ENCODE assay signal across 1 cellular context in the genomic region with DNA sequence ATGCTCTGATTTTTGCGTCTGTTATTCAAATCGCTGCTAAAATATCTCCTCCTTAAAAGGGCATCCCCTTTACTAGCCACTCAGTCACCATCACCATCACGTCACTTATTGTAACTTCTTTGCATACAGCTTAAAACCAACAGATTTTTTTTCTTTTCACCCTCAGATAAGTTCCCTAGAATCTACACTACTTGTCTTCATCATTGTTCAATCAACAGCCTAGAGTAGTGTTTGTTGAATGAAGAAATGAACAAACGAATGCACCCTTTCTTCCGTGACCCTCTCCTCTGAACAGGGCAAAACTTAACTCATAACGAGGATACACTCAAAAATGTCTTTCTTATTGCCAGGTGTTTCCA.
TF ChIP-seq lines count a peak whose summit lies in the region.

No MANE protein-coding gene starts in this region.

TF ChIP-seq in GM23338, 12 proteins besides CTCF, POLR2A, EP300 and RAD21 (continued from another document):
- TF ChIP-seq, protein P1, sequence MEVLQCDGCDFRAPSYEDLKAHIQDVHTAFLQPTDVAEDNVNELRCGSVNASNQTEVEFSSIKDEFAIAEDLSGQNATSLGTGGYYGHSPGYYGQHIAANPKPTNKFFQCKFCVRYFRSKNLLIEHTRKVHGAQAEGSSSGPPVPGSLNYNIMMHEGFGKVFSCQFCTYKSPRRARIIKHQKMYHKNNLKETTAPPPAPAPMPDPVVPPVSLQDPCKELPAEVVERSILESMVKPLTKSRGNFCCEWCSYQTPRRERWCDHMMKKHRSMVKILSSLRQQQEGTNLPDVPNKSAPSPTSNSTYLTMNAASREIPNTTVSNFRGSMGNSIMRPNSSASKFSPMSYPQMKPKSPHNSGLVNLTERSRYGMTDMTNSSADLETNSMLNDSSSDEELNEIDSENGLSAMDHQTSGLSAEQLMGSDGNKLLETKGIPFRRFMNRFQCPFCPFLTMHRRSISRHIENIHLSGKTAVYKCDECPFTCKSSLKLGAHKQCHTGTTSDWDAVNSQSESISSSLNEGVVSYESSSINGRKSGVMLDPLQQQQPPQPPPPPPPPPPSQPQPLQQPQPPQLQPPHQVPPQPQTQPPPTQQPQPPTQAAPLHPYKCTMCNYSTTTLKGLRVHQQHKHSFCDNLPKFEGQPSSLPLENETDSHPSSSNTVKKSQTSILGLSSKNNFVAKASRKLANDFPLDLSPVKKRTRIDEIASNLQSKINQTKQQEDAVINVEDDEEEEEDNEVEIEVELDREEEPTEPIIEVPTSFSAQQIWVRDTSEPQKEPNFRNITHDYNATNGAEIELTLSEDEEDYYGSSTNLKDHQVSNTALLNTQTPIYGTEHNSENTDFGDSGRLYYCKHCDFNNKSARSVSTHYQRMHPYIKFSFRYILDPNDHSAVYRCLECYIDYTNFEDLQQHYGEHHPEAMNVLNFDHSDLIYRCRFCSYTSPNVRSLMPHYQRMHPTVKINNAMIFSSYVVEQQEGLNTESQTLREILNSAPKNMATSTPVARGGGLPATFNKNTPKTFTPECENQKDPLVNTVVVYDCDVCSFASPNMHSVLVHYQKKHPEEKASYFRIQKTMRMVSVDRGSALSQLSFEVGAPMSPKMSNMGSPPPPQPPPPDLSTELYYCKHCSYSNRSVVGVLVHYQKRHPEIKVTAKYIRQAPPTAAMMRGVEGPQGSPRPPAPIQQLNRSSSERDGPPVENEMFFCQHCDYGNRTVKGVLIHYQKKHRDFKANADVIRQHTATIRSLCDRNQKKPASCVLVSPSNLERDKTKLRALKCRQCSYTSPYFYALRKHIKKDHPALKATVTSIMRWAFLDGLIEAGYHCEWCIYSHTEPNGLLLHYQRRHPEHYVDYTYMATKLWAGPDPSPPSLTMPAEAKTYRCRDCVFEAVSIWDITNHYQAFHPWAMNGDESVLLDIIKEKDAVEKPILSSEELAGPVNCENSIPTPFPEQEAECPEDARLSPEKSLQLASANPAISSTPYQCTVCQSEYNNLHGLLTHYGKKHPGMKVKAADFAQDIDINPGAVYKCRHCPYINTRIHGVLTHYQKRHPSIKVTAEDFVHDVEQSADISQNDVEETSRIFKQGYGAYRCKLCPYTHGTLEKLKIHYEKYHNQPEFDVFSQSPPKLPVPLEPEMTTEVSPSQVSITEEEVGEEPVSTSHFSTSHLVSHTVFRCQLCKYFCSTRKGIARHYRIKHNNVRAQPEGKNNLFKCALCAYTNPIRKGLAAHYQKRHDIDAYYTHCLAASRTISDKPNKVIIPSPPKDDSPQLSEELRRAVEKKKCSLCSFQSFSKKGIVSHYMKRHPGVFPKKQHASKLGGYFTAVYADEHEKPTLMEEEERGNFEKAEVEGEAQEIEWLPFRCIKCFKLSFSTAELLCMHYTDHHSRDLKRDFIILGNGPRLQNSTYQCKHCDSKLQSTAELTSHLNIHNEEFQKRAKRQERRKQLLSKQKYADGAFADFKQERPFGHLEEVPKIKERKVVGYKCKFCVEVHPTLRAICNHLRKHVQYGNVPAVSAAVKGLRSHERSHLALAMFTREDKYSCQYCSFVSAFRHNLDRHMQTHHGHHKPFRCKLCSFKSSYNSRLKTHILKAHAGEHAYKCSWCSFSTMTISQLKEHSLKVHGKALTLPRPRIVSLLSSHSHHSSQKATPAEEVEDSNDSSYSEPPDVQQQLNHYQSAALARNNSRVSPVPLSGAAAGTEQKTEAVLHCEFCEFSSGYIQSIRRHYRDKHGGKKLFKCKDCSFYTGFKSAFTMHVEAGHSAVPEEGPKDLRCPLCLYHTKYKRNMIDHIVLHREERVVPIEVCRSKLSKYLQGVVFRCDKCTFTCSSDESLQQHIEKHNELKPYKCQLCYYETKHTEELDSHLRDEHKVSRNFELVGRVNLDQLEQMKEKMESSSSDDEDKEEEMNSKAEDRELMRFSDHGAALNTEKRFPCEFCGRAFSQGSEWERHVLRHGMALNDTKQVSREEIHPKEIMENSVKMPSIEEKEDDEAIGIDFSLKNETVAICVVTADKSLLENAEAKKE (CRISPR knock-in tag; IDR thresholded peaks at IDR 0.05) = no peak
- TF ChIP-seq ZNF331 (CRISPR knock-in tag; IDR thresholded peaks at IDR 0.05; ENCODE audit: low read depth) (no peak), JUNB (IDR thresholded peaks at IDR 0.05; ENCODE audit: unreplicated experiment) (no peak), POLR2AphosphoS5 (IDR thresholded peaks at IDR 0.05; ENCODE audit: low read depth) (no peak), EZH2 (IDR thresholded peaks at IDR 0.05; ENCODE audit: low read depth, unreplicated experiment) (no peak), NANOG (IDR thresholded peaks at IDR 0.05; ENCODE audit: borderline replicate concordance) (no peak)
